ENCODE assay signal across 13 cellular contexts in genomic region chr22:32824531-32825315, GRCh38. TPM values are rescaled to one million over a fixed set of nuclear protein-coding genes. Genes with fewer than 3 reads are reported as not detected.
"Had no signal": no experiment of that assay in that cellular context is flagged by ENCODE, and none has a peak within 500 bp of the region (broad histone marks: within the 10 kb centered on the region; RNA-seq: fewer than 3 reads in every experiment).

No MANE protein-coding gene starts in this region.

- H3K27ac Mint-ChIP-seq: activated naive CD8-positive, alpha-beta T cell treated with anti-CD3 and anti-CD28 coated beads, Interleukin-2, amount 10 ng/mL, durations not matched to agents 7 days and 5 days; activated T-helper 1 cell treated with anti-CD3 and anti-CD28 coated beads, Interleukin-12 subunit alpha, Interleukin-12 subunit beta, Interleukin-2, Interleukin-4 antibody, amounts not matched to agents 30 ng/mL and 10 ng/mL and 1 ng/mL, durations not matched to agents 14 hours and 24 hours and 36 hours; natural killer cell had no signal

- H3K4me3 Mint-ChIP-seq: activated naive CD8-positive, alpha-beta T cell treated with anti-CD3 and anti-CD28 coated beads, Interleukin-2, amount 10 ng/mL, durations not matched to agents 7 days and 5 days; activated T-helper 1 cell treated with anti-CD3 and anti-CD28 coated beads, Interleukin-12 subunit alpha, Interleukin-12 subunit beta, Interleukin-2, Interleukin-4 antibody, amounts not matched to agents 30 ng/mL and 10 ng/mL and 1 ng/mL, durations not matched to agents 14 hours and 24 hours and 36 hours; natural killer cell had no signal

- H3K9me3 Mint-ChIP-seq: activated naive CD8-positive, alpha-beta T cell treated with anti-CD3 and anti-CD28 coated beads, Interleukin-2, amount 10 ng/mL, durations not matched to agents 7 days and 5 days; activated T-helper 1 cell treated with anti-CD3 and anti-CD28 coated beads, Interleukin-12 subunit alpha, Interleukin-12 subunit beta, Interleukin-2, Interleukin-4 antibody, amounts not matched to agents 30 ng/mL and 10 ng/mL and 1 ng/mL, durations not matched to agents 14 hours and 24 hours and 36 hours; natural killer cell had no signal

- H3K27ac ChIP-seq: SK-N-MC had no signal

- H3K4me1 Mint-ChIP-seq: activated naive CD8-positive, alpha-beta T cell treated with anti-CD3 and anti-CD28 coated beads, Interleukin-2, amount 10 ng/mL, durations not matched to agents 7 days and 5 days; natural killer cell had no signal

- DNase-seq: activated naive CD8-positive, alpha-beta T cell treated with anti-CD3 and anti-CD28 coated beads, Interleukin-2, amount 10 ng/mL, durations not matched to agents 7 days and 5 days; anterior cingulate cortex; glutamatergic neuron; kidney glomerular epithelial cell; natural killer cell; nucleus accumbens; posterior cingulate gyrus; small intestine; stimulated activated CD4-positive, alpha-beta T cell treated with anti-CD3 and anti-CD28 coated beads, Interleukin-4, amount 100 ng/mL, for 4 hours; stimulated activated CD8-positive, alpha-beta memory T cell treated with anti-CD3 and anti-CD28 coated beads, Interleukin-4, amount 100 ng/mL, for 48 hours; stimulated activated naive CD8-positive, alpha-beta T cell treated with anti-CD3 and anti-CD28 coated beads, Interleukin-15, Interleukin-2, amounts not matched to agents 100 U/mL and 50 U/mL, for 24 hours had no signal

- H3K27me3 Mint-ChIP-seq: activated naive CD8-positive, alpha-beta T cell treated with anti-CD3 and anti-CD28 coated beads, Interleukin-2, amount 10 ng/mL, durations not matched to agents 7 days and 5 days had no signal

- H3K4me3 ChIP-seq: SK-N-MC had no signal

- H3K36me3 Mint-ChIP-seq: activated naive CD8-positive, alpha-beta T cell treated with anti-CD3 and anti-CD28 coated beads, Interleukin-2, amount 10 ng/mL, durations not matched to agents 7 days and 5 days; natural killer cell had no signal

RNA-seq across cellular contexts. Expression of gene TIMP3, which starts 23.2 kb away (rescaled TPM):
- total RNA-seq: activated T-helper 1 cell treated with anti-CD3 and anti-CD28 coated beads, Interleukin-12 subunit alpha, Interleukin-12 subunit beta, Interleukin-2, Interleukin-4 antibody, amounts not matched to agents 30 ng/mL and 10 ng/mL and 1 ng/mL, durations not matched to agents 14 hours and 24 hours and 36 hours had no signal
